ENCODE assay signal across 22 cellular contexts in the genomic region with DNA sequence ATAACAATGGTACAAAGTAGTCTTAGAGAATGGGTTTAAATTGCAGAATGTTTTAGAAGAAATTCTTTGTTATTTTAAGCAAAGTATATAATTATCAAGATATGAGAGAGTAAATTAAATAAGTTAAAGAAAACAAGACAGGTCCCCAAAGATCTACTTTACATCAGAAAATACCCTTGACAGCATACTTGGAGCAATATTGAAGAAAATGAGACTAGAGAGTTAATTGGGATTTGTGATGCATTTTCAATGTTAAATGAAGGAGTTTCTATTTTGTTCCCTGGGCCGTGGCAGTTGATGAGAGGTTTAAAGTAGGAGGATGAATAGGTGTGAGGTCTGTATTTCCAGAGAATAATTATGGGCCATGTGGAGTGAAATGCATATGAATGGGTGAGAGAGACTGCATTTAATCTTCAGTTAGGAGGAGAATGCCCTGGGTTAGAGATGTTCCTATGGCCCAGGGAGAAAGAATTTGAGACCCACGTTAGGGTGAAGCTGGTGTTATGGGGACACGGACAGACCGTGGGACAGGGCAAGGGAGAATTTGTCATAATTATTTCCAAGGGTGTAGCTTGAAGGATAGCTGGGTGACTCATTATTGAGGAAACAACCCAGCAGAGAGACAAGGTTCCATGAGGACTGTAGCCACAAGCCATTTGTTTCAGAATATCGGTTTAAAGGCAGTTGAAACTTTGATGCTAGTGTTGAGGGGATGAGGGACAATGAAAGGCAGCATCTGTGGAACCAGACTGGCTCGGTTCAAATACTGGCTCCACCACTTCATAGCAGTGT. TPM values are rescaled to one million over a fixed set of nuclear protein-coding genes. Genes with fewer than 3 reads are reported as not detected.
DNase-seq lines count a peak whose midpoint lies in the region; ATAC-seq, FAIRE-seq and TF ChIP-seq lines count a peak whose summit lies in the region.
"Had no signal": no experiment of that assay in that cellular context is flagged by ENCODE, and none has a peak within 500 bp of the region (broad histone marks: within the 10 kb centered on the region; RNA-seq: fewer than 3 reads in every experiment).

No MANE protein-coding gene starts in this region.

- H3K27me3 ChIP-seq in SK-N-SH (ENCODE audit: insufficient read depth) (no peaks in the 10 kb centered on the region), GM12878 (replicated peaks in 1 of 2; ENCODE audit: control insufficient read depth in 2 of 2, insufficient read depth in 2 of 2, low read length in 1 of 2) (no peaks in the 10 kb centered on the region), neutrophil (no peaks in the 10 kb centered on the region)
- H3K27me3 ChIP-seq in naive thymus-derived CD4-positive, alpha-beta T cell (ENCODE audit: control insufficient read depth in 2 of 2, insufficient read depth in 2 of 2, low read length in 2 of 2): no peaks in the 10 kb centered on the region
- H3K27me3 ChIP-seq: adrenal gland, gastroesophageal sphincter, sigmoid colon, tibial nerve had no signal

- H3K4me3 Mint-ChIP-seq in naive thymus-derived CD4-positive, alpha-beta T cell: no peak overlapping the region
- H3K4me3 Mint-ChIP-seq: activated CD4-positive, alpha-beta T cell treated with anti-CD3 and anti-CD28 coated beads, Interleukin-2, amount 10 ng/mL, durations not matched to agents 24 days and 14 days; CD4-positive, alpha-beta memory T cell had no signal

- TSS peak; percentile 9 for BruUV-seq in GM12878 (replicated peaks; lab: Mats Ljungman, UMichigan)

- H3K4me1 Mint-ChIP-seq in naive thymus-derived CD4-positive, alpha-beta T cell: peaks cover 32 to 59% (median 51%) of the 10 kb centered on the region in 7 donors

- TF ChIP-seq CTCF in SK-N-SH (IDR thresholded peaks at IDR 0.05): no peak
- no peak for TF ChIP-seq CTCF in GM12878 (IDR thresholded peaks at IDR 0.05 in 2 of 3, conservative IDR thresholded peaks at IDR 0.05 in 1 of 3; ENCODE audit: control insufficient read depth in 2 of 3, extremely low read depth in 1 of 3, insufficient read depth in 1 of 3, low read depth in 3 of 3, low read length in 3 of 3)
- no peak for TF ChIP-seq CTCF in neutrophil (IDR thresholded peaks at IDR 0.05)

- H4K20me1 ChIP-seq in SK-N-SH (ENCODE audit: insufficient read depth) (no peaks in the 10 kb centered on the region), GM12878 (ENCODE audit: control insufficient read depth, insufficient read depth) (no peaks in the 10 kb centered on the region)

- H3K4me3 ChIP-seq in SK-N-SH (ENCODE audit: low read depth in 2 of 2, low read length in 1 of 2): no peak overlapping the region
- no peak overlapping the region for H3K4me3 ChIP-seq in GM12878
- no peak overlapping the region for H3K4me3 ChIP-seq in neutrophil (ENCODE audit: low read depth in 1 of 2, low read length in 1 of 2)
- H3K4me3 ChIP-seq in naive thymus-derived CD4-positive, alpha-beta T cell (ENCODE audit: low read length): no peak overlapping the region
- H3K4me3 ChIP-seq: adrenal gland, gastroesophageal sphincter, K562, sigmoid colon, tibial nerve had no signal

- H3K9ac ChIP-seq in SK-N-SH: no peak overlapping the region
- no peak overlapping the region for H3K9ac ChIP-seq in GM12878 (ENCODE audit: control insufficient read depth, insufficient read depth, low read length)

- H3K9me3 ChIP-seq in SK-N-SH: no peaks in the 10 kb centered on the region
- peaks cover 1% of the 10 kb centered on the region; the same call in 2 of the 3 replicates for H3K9me3 ChIP-seq in GM12878 (replicated peaks; ENCODE audit: control insufficient read depth, insufficient read depth, low read length)
- H3K9me3 ChIP-seq in neutrophil: no peaks in the 10 kb centered on the region
- no peaks in the 10 kb centered on the region for H3K9me3 ChIP-seq in naive thymus-derived CD4-positive, alpha-beta T cell (ENCODE audit: control insufficient read depth in 2 of 3, low read length in 3 of 3)
- H3K9me3 ChIP-seq: adrenal gland, gastroesophageal sphincter, sigmoid colon, tibial nerve had no signal

- RAD21 ChIA-PET in GM12878 (lab: Charles Lee; ENCODE audit: unreplicated experiment): interaction anchor here (0.6 to 2.4 kb wide), 6 partner anchors 11 to 161 kb away, joined by 3 to 13 read pairs (median 4); no protein-coding TSS in a partner anchor

- H3K36me3 ChIP-seq in SK-N-SH (replicated peaks in 1 of 2; ENCODE audit: control insufficient read depth in 1 of 2, insufficient read depth in 2 of 2, low read length in 1 of 2) (peaks cover 0 to 2% of the 10 kb centered on the region in 2 experiments), GM12878 (ENCODE audit: control insufficient read depth in 2 of 2, insufficient read depth in 2 of 2, low read length in 1 of 2) (peaks cover 7 to 31% of the 10 kb centered on the region in 2 experiments), neutrophil (no peaks in the 10 kb centered on the region)
- H3K36me3 ChIP-seq in naive thymus-derived CD4-positive, alpha-beta T cell (ENCODE audit: control insufficient read depth in 2 of 3, insufficient read depth in 3 of 3, low read length in 3 of 3): peaks cover 0 to 8% (median 0%) of the 10 kb centered on the region in 3 experiments
- H3K36me3 ChIP-seq: adrenal gland, sigmoid colon had no signal

- intact Hi-C loops in GM12878 (cut with micrococcal nuclease; ENCODE audit: unreplicated experiment): no loop called here
- intact Hi-C loops in naive thymus-derived CD4-positive, alpha-beta T cell (cut with micrococcal nuclease): no loop called here

- DNase-seq in SK-N-SH (no peak), LHCN-M2 (ENCODE audit: low read depth) (peak; percentile 49), GM12878 (ENCODE audit: low read depth, low spot score) (no peak), Ammon's horn (ENCODE audit: low spot score) (no peak)
- no peak for DNase-seq in naive thymus-derived CD4-positive, alpha-beta T cell
- DNase-seq: 8988T; activated CD4-positive, alpha-beta T cell treated with anti-CD3 and anti-CD28 coated beads, Interleukin-2, amount 10 ng/mL, durations not matched to agents 24 days and 14 days; adrenal gland; CD4-positive, alpha-beta memory T cell; NCI-H1417; NCI-H2227 treated with DMSO at 0.1 percent for 48 hours; NK-92 treated with Interleukin-12 subunit alpha and Interleukin-12 subunit beta, amount 100 ng/mL, for 24 hours; sigmoid colon; stimulated activated CD4-positive, alpha-beta T cell treated with anti-CD3 and anti-CD28 coated beads, Interleukin-4, amount 100 ng/mL, for 4 hours; T1000 had no signal

- 88% methylated on average over 6 of the region's 6 CpGs for WGBS in SK-N-SH (ENCODE audit: low lambda C conversion rate)
- 95% methylated on average over 6 of the region's 6 CpGs for WGBS in GM12878 (ENCODE audit: insufficient coverage, insufficient replicate concordance, low lambda C conversion rate, missing lambda C conversion rate)

- TF ChIP-seq RAD21 in SK-N-SH (IDR thresholded peaks at IDR 0.05; ENCODE audit: low read length): no peak
- TF ChIP-seq RAD21 in GM12878 (IDR thresholded peaks at IDR 0.05; ENCODE audit: insufficient read depth, low read depth, low read length): no peak

- H3F3A ChIP-seq in SK-N-SH (replicated peaks; ENCODE audit: insufficient read depth): no peaks in the 10 kb centered on the region

- H3K79me2 ChIP-seq in SK-N-SH (ENCODE audit: insufficient read depth) (no peaks in the 10 kb centered on the region), GM12878 (ENCODE audit: control insufficient read depth, insufficient read depth, low read length) (peaks cover 80% of the 10 kb centered on the region)

- peak overlapping the region in 1 of 9 donors; percentile 1 for H3K27ac Mint-ChIP-seq in naive thymus-derived CD4-positive, alpha-beta T cell
- H3K27ac Mint-ChIP-seq: activated CD4-positive, alpha-beta T cell treated with anti-CD3 and anti-CD28 coated beads, Interleukin-2, amount 10 ng/mL, durations not matched to agents 24 days and 14 days had no signal

- H3K27me3 Mint-ChIP-seq in naive thymus-derived CD4-positive, alpha-beta T cell: peaks cover 0 to 4% (median 0%) of the 10 kb centered on the region in 5 donors
- H3K27me3 Mint-ChIP-seq: activated CD4-positive, alpha-beta T cell treated with anti-CD3 and anti-CD28 coated beads, Interleukin-2, amount 10 ng/mL, durations not matched to agents 24 days and 14 days; CD4-positive, alpha-beta memory T cell had no signal

- H3K4me1 ChIP-seq in SK-N-SH (ENCODE audit: control insufficient read depth in 1 of 2, insufficient read depth in 2 of 2, low read depth in 1 of 2, low read length in 1 of 2) (peaks cover 0 to 30% of the 10 kb centered on the region in 2 experiments; a peak in 2 of 4 replicates), GM12878 (ENCODE audit: control insufficient read depth, insufficient read depth, low read length) (peaks cover 96% of the 10 kb centered on the region), neutrophil (ENCODE audit: control insufficient read depth in 1 of 2, insufficient read depth in 1 of 2, low read depth in 1 of 2, low read length in 1 of 2) (peaks cover 7 to 11% of the 10 kb centered on the region in 2 experiments)
- H3K4me1 ChIP-seq in naive thymus-derived CD4-positive, alpha-beta T cell (ENCODE audit: control insufficient read depth in 2 of 2, insufficient read depth in 2 of 2, low read length in 2 of 2): peaks cover 7 to 10% of the 10 kb centered on the region in 2 donors

- H3K9me2 ChIP-seq in SK-N-SH: no peaks in the 10 kb centered on the region

- peaks cover 0 to 7% (median 0%) of the 10 kb centered on the region in 11 donors for H3K9me3 Mint-ChIP-seq in naive thymus-derived CD4-positive, alpha-beta T cell
- H3K9me3 Mint-ChIP-seq: CD4-positive, alpha-beta memory T cell had no signal

- H3K27ac ChIP-seq in SK-N-SH (ENCODE audit: low read depth in 2 of 2, low read length in 1 of 2) (no peak overlapping the region), GM12878 (ENCODE audit: control insufficient read depth, insufficient read depth) (no peak overlapping the region), neutrophil (peak overlapping the region; percentile 43)
- no peak overlapping the region for H3K27ac ChIP-seq in naive thymus-derived CD4-positive, alpha-beta T cell (ENCODE audit: low read depth, low read length)
- H3K27ac ChIP-seq: adrenal gland, gastroesophageal sphincter, sigmoid colon, tibial nerve had no signal

- H3K4me2 ChIP-seq in SK-N-SH: no peak overlapping the region
- no peak overlapping the region for H3K4me2 ChIP-seq in GM12878 (ENCODE audit: control insufficient read depth, insufficient read depth)

- FAIRE-seq in GM12878 (lab: Jason Lieb, UNC): no peak
- FAIRE-seq: endometrium had no signal

- CTCF ChIA-PET in SK-N-SH (lab: Yijun Ruan, JAX) (no interaction called here), GM12878 (lab: Yijun Ruan, JAX) (interaction anchor here (1.1 to 4.2 kb wide), 5 partner anchors 26 to 158 kb away, joined by 3 to 14 read pairs (median 13); no protein-coding TSS in a partner anchor)
- CTCF ChIA-PET in naive thymus-derived CD4-positive, alpha-beta T cell (lab: Charles Lee): no interaction called here

- H2AFZ ChIP-seq in SK-N-SH (ENCODE audit: low read depth): no peak overlapping the region
- H2AFZ ChIP-seq in GM12878 (ENCODE audit: control insufficient read depth, low read depth, low read length): no peak overlapping the region

- TF ChIP-seq EP300 in SK-N-SH (IDR thresholded peaks at IDR 0.05; ENCODE audit: borderline replicate concordance in 1 of 2, low read depth in 1 of 2, low read length in 1 of 2) (no peak), GM12878 (IDR thresholded peaks at IDR 0.05; ENCODE audit: borderline replicate concordance in 1 of 2, control insufficient read depth in 1 of 2, low read depth in 2 of 2, low read length in 2 of 2) (no peak)

- no peak for TF ChIP-seq POLR2A in GM12878 (IDR thresholded peaks at IDR 0.05; ENCODE audit: low read depth, low read length)

- peaks cover 13 to 61% (median 36%) of the 10 kb centered on the region in 5 donors for H3K36me3 Mint-ChIP-seq in naive thymus-derived CD4-positive, alpha-beta T cell

- SMC1A ChIA-PET in GM12878 (lab: Charles Lee; ENCODE audit: uncharacterized antibody, unreplicated experiment): interaction anchor here (1.2 to 2.6 kb wide), 4 partner anchors 10 to 135 kb away, joined by 3 to 13 read pairs (median 6); no protein-coding TSS in a partner anchor

- POLR2A ChIA-PET in SK-N-SH (lab: Yijun Ruan, JAX): no interaction called here
- POLR2A ChIA-PET in GM12878 (lab: Charles Lee): no interaction called here
- POLR2A ChIA-PET in naive thymus-derived CD4-positive, alpha-beta T cell (lab: Charles Lee): no interaction called here

- in situ Hi-C loops in GM12878 (cut with MboI): no loop called here

- ATAC-seq in SK-N-SH treated with all-trans-retinoic acid at 6 μM for 48 hours (no peak), GM12878 (no peak), HG03097 (IDR thresholded peaks at IDR 0.05; ENCODE audit: low FRiP score, unreplicated experiment) (no peak)
- no peak for ATAC-seq in naive thymus-derived CD4-positive, alpha-beta T cell
- ATAC-seq: gastroesophageal sphincter, K562 had no signal

RNA-seq across cellular contexts. Expression of gene MGAT5, which starts 22.7 kb away (rescaled TPM):
- polyA plus RNA-seq in SK-N-SH (2012; rRNA removed): 18.2 and 20.6 TPM in 2 replicates
- polyA plus RNA-seq in SK-N-SH (2012; cell fraction: cytosol; rRNA removed): 18.2 and 21.6 TPM in 2 replicates
- 10.5 and 14.6 TPM in 2 replicates for polyA plus RNA-seq in SK-N-SH (2012; cell fraction: nucleus; rRNA removed)
- total RNA-seq in LHCN-M2 (2014; rRNA removed): 32.5 and 33.1 TPM in 2 replicates
- 15.4 TPM for polyA plus RNA-seq in LHCN-M2 (2012)
- 135 and 137 TPM in 2 replicates for total RNA-seq in GM12878 (2013; cell fraction: nucleolus; rRNA removed)
- total RNA-seq in GM12878 (2014; rRNA removed): 54.3 and 54.6 TPM in 2 replicates
- total RNA-seq in GM12878 (2014; rRNA removed; fragmentation: Illumina TruSeq; extraction: Trizol): 53.7 and 54.0 TPM in 2 replicates
- total RNA-seq in GM12878 (2021): 104 and 109 TPM in 2 replicates
- 32.2 TPM for polyA plus RNA-seq in GM12878 (2011; ENCODE audit: low read depth)
- 30.1 and 31.5 TPM in 2 replicates for polyA plus RNA-seq in GM12878 (2011; rRNA removed)
- polyA plus RNA-seq in GM12878 (2011; cell fraction: cytosol; rRNA removed): 34.4 and 35.9 TPM in 2 replicates
- 27.6 and 27.9 TPM in 2 replicates for polyA plus RNA-seq in GM12878 (2011; cell fraction: nucleus; rRNA removed)
- 33.0 and 39.4 TPM in 2 replicates for polyA plus RNA-seq in GM12878 (2012)
- 55.3 and 58.4 TPM in 2 replicates for polyA plus RNA-seq in GM12878 (2014; fragmentation: Illumina TruSeq; extraction: Trizol)
- 1 to 10 TPM; 9.1 to 9.8 TPM for polyA plus RNA-seq in GM12878 (2014; fragmentation: Nextera tagmentation; extraction: Ambion mirVana)
- 40.2 and 40.9 TPM in 2 replicates for polyA plus RNA-seq in GM12878 (2014; rRNA removed)
- 1 to 10 TPM; 4.9 to 6.3 TPM for polyA plus RNA-seq in GM12878 (2016; fragmentation: Nextera tagmentation; extraction: Ambion mirVana)
- 126 and 130 TPM in 2 replicates for polyA minus RNA-seq in GM12878 (2011; rRNA and poly(A)+ RNA removed)
- polyA minus RNA-seq in GM12878 (2011; cell fraction: cytosol; rRNA and poly(A)+ RNA removed): 31.1 and 35.7 TPM in 2 replicates
- polyA minus RNA-seq in GM12878 (2011; cell fraction: nucleus; rRNA and poly(A)+ RNA removed): 117 and 129 TPM in 2 replicates
- 10 to 100 TPM; 35.5 to 48.0 (median 40.3) TPM for total RNA-seq in naive thymus-derived CD4-positive, alpha-beta T cell
- 1 to 10 TPM; 5.3 to 8.5 TPM for polyA plus RNA-seq in naive thymus-derived CD4-positive, alpha-beta T cell
